ENCODE assay signal across 8 cellular contexts in the genomic region with DNA sequence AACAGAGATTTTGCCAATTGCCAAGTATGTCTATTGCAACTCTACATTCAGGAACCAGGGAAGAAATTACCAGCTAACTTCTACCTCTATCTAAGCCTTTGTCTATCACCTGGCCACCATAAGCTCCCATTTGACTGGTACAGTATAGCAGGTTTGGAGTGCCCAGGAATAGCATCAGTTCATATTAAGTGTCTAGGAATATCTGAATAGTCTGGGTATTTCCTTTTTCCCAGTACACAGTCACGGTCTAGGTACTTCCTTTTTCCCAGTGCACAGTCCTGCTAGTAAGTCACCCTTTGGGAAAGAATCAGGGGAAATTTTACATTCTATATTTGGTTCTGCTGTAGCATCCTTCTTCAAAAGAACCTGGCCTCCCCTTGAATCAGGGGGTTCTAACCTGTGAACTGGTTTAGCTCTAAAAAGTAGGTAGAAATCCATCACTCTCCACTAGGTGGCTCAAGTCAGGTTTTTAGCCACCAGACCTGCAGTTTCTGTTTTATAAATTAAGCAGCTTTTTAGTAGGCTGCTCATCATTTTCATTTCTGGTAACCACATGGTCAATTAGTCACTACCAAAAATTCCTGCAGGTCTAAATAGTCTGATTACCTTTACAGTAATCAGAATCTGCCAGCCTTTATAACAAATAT. TPM values are rescaled to one million over a fixed set of nuclear protein-coding genes. Genes with fewer than 3 reads are reported as not detected.
DNase-seq lines count a peak whose midpoint lies in the region; ATAC-seq and TF ChIP-seq lines count a peak whose summit lies in the region.

No MANE protein-coding gene starts in this region.

- H3K4me3 Mint-ChIP-seq in activated naive CD8-positive, alpha-beta T cell treated with anti-CD3 and anti-CD28 coated beads, Interleukin-2, amount 50 U/mL, for 24 hours, result no peak overlapping the region
- no peak overlapping the region for H3K4me3 Mint-ChIP-seq in mesothelial cell of epicardium

- no peak overlapping the region for H4K5ac ChIP-seq in mesendoderm (ENCODE audit: low read length)

- H2BK5ac ChIP-seq in mesendoderm (ENCODE audit: low read length), result no peak overlapping the region

- no peaks in the 10 kb centered on the region for H3K36me3 Mint-ChIP-seq in activated naive CD8-positive, alpha-beta T cell treated with anti-CD3 and anti-CD28 coated beads, Interleukin-2, amount 50 U/mL, for 24 hours (ENCODE audit: low read depth)
- H3K36me3 Mint-ChIP-seq in mesothelial cell of epicardium, result no peaks in the 10 kb centered on the region

- ATAC-seq in GM21619 (IDR thresholded peaks at IDR 0.05; ENCODE audit: unreplicated experiment) (peak; percentile 86), left cardiac atrium (no peak)
- peak; percentile 63 for ATAC-seq in activated naive CD8-positive, alpha-beta T cell treated with anti-CD3 and anti-CD28 coated beads, Interleukin-2, amount 50 U/mL, for 24 hours

- H3K4me1 Mint-ChIP-seq in activated naive CD8-positive, alpha-beta T cell treated with anti-CD3 and anti-CD28 coated beads, Interleukin-2, amount 50 U/mL, for 24 hours, result peaks cover 5% of the 10 kb centered on the region
- H3K4me1 Mint-ChIP-seq in mesothelial cell of epicardium, result peaks cover 10% of the 10 kb centered on the region

- TF ChIP-seq CTCF in 22Rv1 (IDR thresholded peaks at IDR 0.05) (peak; percentile 72), mesothelial cell of epicardium (IDR thresholded peaks at IDR 0.05; ENCODE audit: unreplicated experiment) (no peak)

- no peaks in the 10 kb centered on the region for H3K36me3 ChIP-seq in mesendoderm (ENCODE audit: control insufficient read depth, insufficient read depth, low read length)

- H3K56ac ChIP-seq in mesendoderm (ENCODE audit: low read length), result no peak overlapping the region

- H3K27me3 Mint-ChIP-seq in activated naive CD8-positive, alpha-beta T cell treated with anti-CD3 and anti-CD28 coated beads, Interleukin-2, amount 50 U/mL, for 24 hours, result no peaks in the 10 kb centered on the region
- no peaks in the 10 kb centered on the region for H3K27me3 Mint-ChIP-seq in mesothelial cell of epicardium (ENCODE audit: low read depth)

- no peak overlapping the region for H2BK15ac ChIP-seq in mesendoderm (replicated peaks; ENCODE audit: low read depth)

- H2BK120ac ChIP-seq in mesendoderm (ENCODE audit: low read depth, low read length), result no peak overlapping the region

- H3K4me1 ChIP-seq in mesendoderm (ENCODE audit: control insufficient read depth, low read depth, low read length), result no peaks in the 10 kb centered on the region

- H3K27ac Mint-ChIP-seq in activated naive CD8-positive, alpha-beta T cell treated with anti-CD3 and anti-CD28 coated beads, Interleukin-2, amount 50 U/mL, for 24 hours, result no peak overlapping the region
- H3K27ac Mint-ChIP-seq in mesothelial cell of epicardium, result no peak overlapping the region

- intact Hi-C loops in left cardiac atrium (cut with DNase I), result no loop called here

- no peak overlapping the region for H4K8ac ChIP-seq in mesendoderm (ENCODE audit: low read depth, low read length)

- H3K9ac ChIP-seq in mesendoderm (ENCODE audit: low read length), result no peak overlapping the region

- no peaks in the 10 kb centered on the region for H3K79me1 ChIP-seq in mesendoderm (ENCODE audit: low read length)

- H3K9me3 Mint-ChIP-seq in activated naive CD8-positive, alpha-beta T cell treated with anti-CD3 and anti-CD28 coated beads, Interleukin-2, amount 50 U/mL, for 24 hours, result no peaks in the 10 kb centered on the region
- H3K9me3 Mint-ChIP-seq in mesothelial cell of epicardium, result peaks cover 10% of the 10 kb centered on the region

- no peaks in the 10 kb centered on the region for H3K79me2 ChIP-seq in mesendoderm (ENCODE audit: control insufficient read depth, insufficient read depth, low read length)

- no peak overlapping the region for H3K4me3 ChIP-seq in Jurkat, Clone E6-1 (ENCODE audit: low read length)
- no peak overlapping the region for H3K4me3 ChIP-seq in mesendoderm (ENCODE audit: low read length)

- no peak overlapping the region for H2AK5ac ChIP-seq in mesendoderm (ENCODE audit: low read length)

- DNase-seq in DMS53 treated with DMSO at 0.1 percent for 48 hours (lab: John Stamatoyannopoulos, UW; ENCODE audit: unreplicated experiment) (peak; percentile 78), mesendoderm (peak; percentile 42), mesothelial cell of epicardium (ENCODE audit: low spot score in 2 of 2, unreplicated experiment in 2 of 2) (no peak), left cardiac atrium (no peak)
- DNase-seq in Jurkat, Clone E6-1 (ENCODE audit: low read depth, low spot score), result peak; percentile 41
- no peak for DNase-seq in activated naive CD8-positive, alpha-beta T cell treated with anti-CD3 and anti-CD28 coated beads, Interleukin-2, amount 50 U/mL, for 24 hours

- no peak overlapping the region for H3K23ac ChIP-seq in mesendoderm (ENCODE audit: low read length)

- H3K18ac ChIP-seq in mesendoderm (ENCODE audit: low read length), result no peak overlapping the region

- no peak overlapping the region for H3K27ac ChIP-seq in 22Rv1
- no peak overlapping the region for H3K27ac ChIP-seq in mesendoderm (ENCODE audit: low read depth, low read length)

- H3K4me2 ChIP-seq in mesendoderm (ENCODE audit: low read length), result no peak overlapping the region

- no CpG with 5 or more reads among the region's 1 CpG for WGBS in mesendoderm (ENCODE audit: extremely low coverage, insufficient coverage, low lambda C conversion rate)

- H3K27me3 ChIP-seq in mesendoderm (ENCODE audit: insufficient read depth, low read length, poor library complexity), result no peaks in the 10 kb centered on the region

- H3K4ac ChIP-seq in mesendoderm (ENCODE audit: low read depth, low read length), result no peak overlapping the region

RNA-seq across cellular contexts. Expression of a gene that starts 49.3 kb away (rescaled TPM):
- polyA plus RNA-seq in Jurkat, Clone E6-1 (2012; ENCODE audit: insufficient read depth, insufficient read length), result 44.7 TPM
- polyA plus RNA-seq in mesendoderm (2013, experiment 1 of 2), result 54.5 TPM
- polyA plus RNA-seq in mesendoderm (2013, experiment 2 of 2), result 53.1 TPM
- total RNA-seq in mesothelial cell of epicardium, result 140 to 147 TPM (median 141 TPM) in 3 replicates
- total RNA-seq in left cardiac atrium, result 10 to 100 TPM; 57.2 to 71.6 TPM

Comparison
In these comparisons a context has a peak if more than half of its experiments do, and no peak if none do; other contexts are left out.
1. DNase-seq: peak in DMS53 treated with DMSO at 0.1 percent for 48 hours (single experiment), Jurkat, Clone E6-1 (single experiment) and mesendoderm (single experiment); none in activated naive CD8-positive, alpha-beta T cell treated with anti-CD3 and anti-CD28 coated beads, Interleukin-2, amount 50 U/mL, for 24 hours (single experiment), mesothelial cell of epicardium (0 of 2) and left cardiac atrium (single experiment).
2. ATAC-seq: peak in GM21619 (single experiment) and activated naive CD8-positive, alpha-beta T cell treated with anti-CD3 and anti-CD28 coated beads, Interleukin-2, amount 50 U/mL, for 24 hours (single experiment); none in left cardiac atrium (0 of 2).